In genomic region chr16:57416084-57416483, GRCh38 we compare ENCODE assay signal across 1 cellular context.
TF ChIP-seq lines count a peak whose summit lies in the region.

No MANE protein-coding gene starts in this region.

TF ChIP-seq in endothelial cell of umbilical vein, 7 proteins besides CTCF, POLR2A, EP300 and RAD21:
- TF ChIP-seq POLR2AphosphoS5 (IDR thresholded peaks at IDR 0.05; ENCODE audit: insufficient read depth, low read depth, low read length) (no peak), GATA2 (IDR thresholded peaks at IDR 0.05; ENCODE audit: insufficient read depth, insufficient read length, low read depth, low read length) (no peak), MYC (IDR thresholded peaks at IDR 0.05; ENCODE audit: low read depth, low read length) (no peak), FOS (IDR thresholded peaks at IDR 0.05; ENCODE audit: borderline replicate concordance, insufficient read depth, low read length) (no peak), JUN (IDR thresholded peaks at IDR 0.05; ENCODE audit: borderline replicate concordance, insufficient read depth, insufficient read length, low read depth) (no peak), EZH2 (IDR thresholded peaks at IDR 0.05; ENCODE audit: borderline replicate concordance, low read depth, low read length, severe bottlenecking) (no peak), MAX (IDR thresholded peaks at IDR 0.05; ENCODE audit: insufficient read depth, insufficient read length) (no peak)
